Comparison of ENCODE assay signal across 15 cellular contexts in genomic region chr17:9446528-9446927, GRCh38.
A peak's percentile ranks its signal among the peaks of the same experiment; 100 is the strongest.
DNase-seq lines count a peak whose midpoint lies in the region; ATAC-seq and TF ChIP-seq lines count a peak whose summit lies in the region.
"Had no signal": no experiment of that assay in that cellular context is flagged by ENCODE, and none has a peak within 500 bp of the region (broad histone marks: within the 10 kb centered on the region; RNA-seq: fewer than 3 reads in every experiment).

No MANE protein-coding gene starts in this region.

- no peak overlapping the region for H3K14ac ChIP-seq in neuronal stem cell (ENCODE audit: low read length)

- no peak overlapping the region for H4K91ac ChIP-seq in neuronal stem cell (ENCODE audit: low read depth, low read length, poor library complexity)

- no peak overlapping the region for H3K4ac ChIP-seq in neuronal stem cell (ENCODE audit: low read length)

- H4K8ac ChIP-seq in neuronal stem cell (ENCODE audit: low read depth, low read length) = no peak overlapping the region

- no peak overlapping the region for H3K18ac ChIP-seq in neuronal stem cell (ENCODE audit: low read length)

- H3K9ac ChIP-seq in neuronal stem cell (ENCODE audit: low read depth, low read length, poor library complexity) = no peak overlapping the region

- H2BK12ac ChIP-seq in neuronal stem cell (ENCODE audit: low read length) = no peak overlapping the region

- H3K4me3 ChIP-seq in right atrium auricular region (no peak overlapping the region), right lobe of liver (no peak overlapping the region), neuronal stem cell (ENCODE audit: low read length in 2 of 2) (no peak overlapping the region), HAP-1 (no peak overlapping the region)
- H3K4me3 ChIP-seq: A549 had no signal

- TF ChIP-seq CTCF in right atrium auricular region (IDR thresholded peaks at IDR 0.05) (no peak), right lobe of liver (IDR thresholded peaks at IDR 0.05) (no peak), GM20000 (IDR thresholded peaks at IDR 0.05; ENCODE audit: extremely low read depth, missing control alignments) (no peak)

- WGBS in right lobe of liver (ENCODE audit: insufficient coverage, low coverage, low lambda C conversion rate, missing lambda C conversion rate) = 54% methylated on average over 4 of the region's 4 CpGs
- WGBS in neuronal stem cell (ENCODE audit: extremely low coverage in 2 of 2, insufficient read length in 2 of 2, insufficient replicate concordance in 1 of 2), 2 donors = no CpG with 5 or more reads among the region's 4 CpGs

- no peak overlapping the region for H3K27ac ChIP-seq in right atrium auricular region
- H3K27ac ChIP-seq in right lobe of liver = no peak overlapping the region
- H3K27ac ChIP-seq in neuronal stem cell (replicated peaks; ENCODE audit: low read length) = no peak overlapping the region
- H3K27ac ChIP-seq: 22Rv1, A549, C4-2B had no signal

- in situ Hi-C loops in HAP-1 (cut with MboI; ENCODE audit: low sequenced_read_pairs) = no loop called here

- H3K23ac ChIP-seq in neuronal stem cell (ENCODE audit: low read depth, low read length, poor library complexity) = no peak overlapping the region

- H3K27me3 ChIP-seq in right atrium auricular region = no peaks in the 10 kb centered on the region
- H3K27me3 ChIP-seq in right lobe of liver = no peaks in the 10 kb centered on the region
- H3K27me3 ChIP-seq in neuronal stem cell (ENCODE audit: control insufficient read depth in 3 of 3, insufficient read depth in 3 of 3, low read depth in 1 of 3, low read length in 3 of 3) = no peaks in the 10 kb centered on the region
- H3K27me3 ChIP-seq in HAP-1 (ENCODE audit: low read depth) = no peaks in the 10 kb centered on the region

- DNase-seq in left ventricle myocardium superior (no peak), right atrium auricular region (ENCODE audit: low spot score) (no peak), dermis microvascular lymphatic vessel endothelial cell (ENCODE audit: low read depth in 2 of 2) (peak; percentile 94 to 96), right lobe of liver (no peak), neuronal stem cell (ENCODE audit: low spot score) (no peak), GM20000 (ENCODE audit: low spot score) (no peak), HAP-1 (ENCODE audit: low spot score in 2 of 2) (no peak)
- DNase-seq: AML-193; Caco-2; CD4-positive, alpha-beta T cell; GOT3; H7 had no signal

- TF ChIP-seq POLR2A in right lobe of liver (IDR thresholded peaks at IDR 0.05) = no peak

- no peaks in the 10 kb centered on the region for H3K79me1 ChIP-seq in neuronal stem cell (ENCODE audit: low read depth, low read length)

- ATAC-seq in left ventricle myocardium superior (peak; percentile 22), right lobe of liver (peak in 3 of 4 donors; percentile 28 to 61 (median 30))
- ATAC-seq: A549 had no signal

- intact Hi-C loops in left ventricle myocardium superior (cut with micrococcal nuclease) = no loop called here
- intact Hi-C loops in right lobe of liver (cut with DNase I) = no loop called here

- no peak overlapping the region for H2AFZ ChIP-seq in neuronal stem cell (ENCODE audit: low read length)

- H3K36me3 ChIP-seq in right atrium auricular region (no peaks in the 10 kb centered on the region), right lobe of liver (no peaks in the 10 kb centered on the region), neuronal stem cell (replicated peaks in 1 of 2; ENCODE audit: control insufficient read depth in 2 of 2, insufficient read depth in 2 of 2, low read length in 2 of 2) (no peaks in the 10 kb centered on the region), HAP-1 (replicated peaks) (no peaks in the 10 kb centered on the region)

- H2BK15ac ChIP-seq in neuronal stem cell (ENCODE audit: low read length) = no peak overlapping the region

- H2AK5ac ChIP-seq in neuronal stem cell (ENCODE audit: low read depth, low read length) = no peak overlapping the region

- H3K9me3 ChIP-seq in right atrium auricular region (no peaks in the 10 kb centered on the region), right lobe of liver (no peaks in the 10 kb centered on the region), neuronal stem cell (replicated peaks in 1 of 2; ENCODE audit: control insufficient read depth in 2 of 2, insufficient read depth in 1 of 2, low read depth in 1 of 2, low read length in 2 of 2) (no peaks in the 10 kb centered on the region), HAP-1 (no peaks in the 10 kb centered on the region)
- H3K9me3 ChIP-seq: A549, Caco-2 had no signal

- no peak overlapping the region for H2BK5ac ChIP-seq in neuronal stem cell (ENCODE audit: low read length)

- no peak overlapping the region for H2BK120ac ChIP-seq in neuronal stem cell (ENCODE audit: low read depth, low read length)

- H3K4me1 ChIP-seq in right atrium auricular region (no peaks in the 10 kb centered on the region), right lobe of liver (no peaks in the 10 kb centered on the region), neuronal stem cell (ENCODE audit: control insufficient read depth in 2 of 2, insufficient read depth in 1 of 2, low read depth in 1 of 2, low read length in 2 of 2) (peaks cover 0 to 3% of the 10 kb centered on the region in 2 donors), HAP-1 (no peaks in the 10 kb centered on the region)
- H3K4me1 ChIP-seq: Caco-2 had no signal

- H3K4me2 ChIP-seq in neuronal stem cell (ENCODE audit: insufficient read depth, low read length, poor library complexity, severe bottlenecking) = no peak overlapping the region
- H3K4me2 ChIP-seq: A549 had no signal

Comparison
In these comparisons a context has a peak if more than half of its experiments do, and no peak if none do; other contexts are left out.
1. DNase-seq: peak in dermis microvascular lymphatic vessel endothelial cell (2 of 2); none in left ventricle myocardium superior (single experiment), right atrium auricular region (single experiment), right lobe of liver (0 of 3), neuronal stem cell (single experiment), GM20000 (single experiment) and HAP-1 (0 of 2).